1 cellular context compared by ENCODE assay signal in the genomic region with DNA sequence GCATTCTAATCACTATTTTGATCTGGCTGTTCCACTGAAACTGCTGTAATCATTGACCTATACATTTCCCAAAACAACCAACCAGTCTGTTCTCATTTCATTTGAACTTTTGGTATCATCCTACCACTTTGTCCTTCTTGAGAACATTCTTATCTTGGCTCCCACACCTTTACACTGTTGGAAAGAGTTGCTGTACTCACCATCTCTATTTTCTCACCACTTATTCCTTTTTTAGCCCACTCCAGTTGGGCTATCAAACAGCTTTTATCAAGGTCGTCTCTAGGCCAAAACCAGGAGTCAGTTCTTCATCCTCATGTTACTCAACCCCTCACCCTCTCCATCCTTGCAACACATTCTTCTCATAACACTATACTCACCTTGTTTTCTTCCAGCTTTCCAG.
TF ChIP-seq lines count a peak whose summit lies in the region.

No MANE protein-coding gene starts in this region.

TF ChIP-seq in K562, 482 proteins besides CTCF, POLR2A, EP300 and RAD21 (continued from another document and continues in another):
- TF ChIP-seq, protein P1, sequence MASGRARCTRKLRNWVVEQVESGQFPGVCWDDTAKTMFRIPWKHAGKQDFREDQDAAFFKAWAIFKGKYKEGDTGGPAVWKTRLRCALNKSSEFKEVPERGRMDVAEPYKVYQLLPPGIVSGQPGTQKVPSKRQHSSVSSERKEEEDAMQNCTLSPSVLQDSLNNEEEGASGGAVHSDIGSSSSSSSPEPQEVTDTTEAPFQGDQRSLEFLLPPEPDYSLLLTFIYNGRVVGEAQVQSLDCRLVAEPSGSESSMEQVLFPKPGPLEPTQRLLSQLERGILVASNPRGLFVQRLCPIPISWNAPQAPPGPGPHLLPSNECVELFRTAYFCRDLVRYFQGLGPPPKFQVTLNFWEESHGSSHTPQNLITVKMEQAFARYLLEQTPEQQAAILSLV (tag; IDR thresholded peaks at IDR 0.05) = no peak
- TF ChIP-seq ZNF239 (CRISPR knock-in tag; IDR thresholded peaks at IDR 0.05) = no peak
- peak; percentile 75 for TF ChIP-seq SMARCA4 (IDR thresholded peaks at IDR 0.05)
- TF ChIP-seq ZNF23 (CRISPR knock-in tag; IDR thresholded peaks at IDR 0.05) = no peak
- no peak for TF ChIP-seq SMARCB1 (IDR thresholded peaks at IDR 0.05; ENCODE audit: insufficient read length, low read depth)
- no peak for TF ChIP-seq ZNF175 (CRISPR knock-in tag; IDR thresholded peaks at IDR 0.05; ENCODE audit: low read depth)
- TF ChIP-seq NCOA1 (IDR thresholded peaks at IDR 0.05; ENCODE audit: low read depth) = peak; percentile 35; the same call in 1 of the 2 replicates
- TF ChIP-seq, protein P2, sequence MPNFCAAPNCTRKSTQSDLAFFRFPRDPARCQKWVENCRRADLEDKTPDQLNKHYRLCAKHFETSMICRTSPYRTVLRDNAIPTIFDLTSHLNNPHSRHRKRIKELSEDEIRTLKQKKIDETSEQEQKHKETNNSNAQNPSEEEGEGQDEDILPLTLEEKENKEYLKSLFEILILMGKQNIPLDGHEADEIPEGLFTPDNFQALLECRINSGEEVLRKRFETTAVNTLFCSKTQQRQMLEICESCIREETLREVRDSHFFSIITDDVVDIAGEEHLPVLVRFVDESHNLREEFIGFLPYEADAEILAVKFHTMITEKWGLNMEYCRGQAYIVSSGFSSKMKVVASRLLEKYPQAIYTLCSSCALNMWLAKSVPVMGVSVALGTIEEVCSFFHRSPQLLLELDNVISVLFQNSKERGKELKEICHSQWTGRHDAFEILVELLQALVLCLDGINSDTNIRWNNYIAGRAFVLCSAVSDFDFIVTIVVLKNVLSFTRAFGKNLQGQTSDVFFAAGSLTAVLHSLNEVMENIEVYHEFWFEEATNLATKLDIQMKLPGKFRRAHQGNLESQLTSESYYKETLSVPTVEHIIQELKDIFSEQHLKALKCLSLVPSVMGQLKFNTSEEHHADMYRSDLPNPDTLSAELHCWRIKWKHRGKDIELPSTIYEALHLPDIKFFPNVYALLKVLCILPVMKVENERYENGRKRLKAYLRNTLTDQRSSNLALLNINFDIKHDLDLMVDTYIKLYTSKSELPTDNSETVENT (CRISPR knock-in tag; IDR thresholded peaks at IDR 0.05) = no peak
- TF ChIP-seq, protein P3, sequence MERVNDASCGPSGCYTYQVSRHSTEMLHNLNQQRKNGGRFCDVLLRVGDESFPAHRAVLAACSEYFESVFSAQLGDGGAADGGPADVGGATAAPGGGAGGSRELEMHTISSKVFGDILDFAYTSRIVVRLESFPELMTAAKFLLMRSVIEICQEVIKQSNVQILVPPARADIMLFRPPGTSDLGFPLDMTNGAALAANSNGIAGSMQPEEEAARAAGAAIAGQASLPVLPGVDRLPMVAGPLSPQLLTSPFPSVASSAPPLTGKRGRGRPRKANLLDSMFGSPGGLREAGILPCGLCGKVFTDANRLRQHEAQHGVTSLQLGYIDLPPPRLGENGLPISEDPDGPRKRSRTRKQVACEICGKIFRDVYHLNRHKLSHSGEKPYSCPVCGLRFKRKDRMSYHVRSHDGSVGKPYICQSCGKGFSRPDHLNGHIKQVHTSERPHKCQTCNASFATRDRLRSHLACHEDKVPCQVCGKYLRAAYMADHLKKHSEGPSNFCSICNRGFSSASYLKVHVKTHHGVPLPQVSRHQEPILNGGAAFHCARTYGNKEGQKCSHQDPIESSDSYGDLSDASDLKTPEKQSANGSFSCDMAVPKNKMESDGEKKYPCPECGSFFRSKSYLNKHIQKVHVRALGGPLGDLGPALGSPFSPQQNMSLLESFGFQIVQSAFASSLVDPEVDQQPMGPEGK (CRISPR knock-in tag; IDR thresholded peaks at IDR 0.05; ENCODE audit: borderline replicate concordance) = no peak
- TF ChIP-seq, protein P4, sequence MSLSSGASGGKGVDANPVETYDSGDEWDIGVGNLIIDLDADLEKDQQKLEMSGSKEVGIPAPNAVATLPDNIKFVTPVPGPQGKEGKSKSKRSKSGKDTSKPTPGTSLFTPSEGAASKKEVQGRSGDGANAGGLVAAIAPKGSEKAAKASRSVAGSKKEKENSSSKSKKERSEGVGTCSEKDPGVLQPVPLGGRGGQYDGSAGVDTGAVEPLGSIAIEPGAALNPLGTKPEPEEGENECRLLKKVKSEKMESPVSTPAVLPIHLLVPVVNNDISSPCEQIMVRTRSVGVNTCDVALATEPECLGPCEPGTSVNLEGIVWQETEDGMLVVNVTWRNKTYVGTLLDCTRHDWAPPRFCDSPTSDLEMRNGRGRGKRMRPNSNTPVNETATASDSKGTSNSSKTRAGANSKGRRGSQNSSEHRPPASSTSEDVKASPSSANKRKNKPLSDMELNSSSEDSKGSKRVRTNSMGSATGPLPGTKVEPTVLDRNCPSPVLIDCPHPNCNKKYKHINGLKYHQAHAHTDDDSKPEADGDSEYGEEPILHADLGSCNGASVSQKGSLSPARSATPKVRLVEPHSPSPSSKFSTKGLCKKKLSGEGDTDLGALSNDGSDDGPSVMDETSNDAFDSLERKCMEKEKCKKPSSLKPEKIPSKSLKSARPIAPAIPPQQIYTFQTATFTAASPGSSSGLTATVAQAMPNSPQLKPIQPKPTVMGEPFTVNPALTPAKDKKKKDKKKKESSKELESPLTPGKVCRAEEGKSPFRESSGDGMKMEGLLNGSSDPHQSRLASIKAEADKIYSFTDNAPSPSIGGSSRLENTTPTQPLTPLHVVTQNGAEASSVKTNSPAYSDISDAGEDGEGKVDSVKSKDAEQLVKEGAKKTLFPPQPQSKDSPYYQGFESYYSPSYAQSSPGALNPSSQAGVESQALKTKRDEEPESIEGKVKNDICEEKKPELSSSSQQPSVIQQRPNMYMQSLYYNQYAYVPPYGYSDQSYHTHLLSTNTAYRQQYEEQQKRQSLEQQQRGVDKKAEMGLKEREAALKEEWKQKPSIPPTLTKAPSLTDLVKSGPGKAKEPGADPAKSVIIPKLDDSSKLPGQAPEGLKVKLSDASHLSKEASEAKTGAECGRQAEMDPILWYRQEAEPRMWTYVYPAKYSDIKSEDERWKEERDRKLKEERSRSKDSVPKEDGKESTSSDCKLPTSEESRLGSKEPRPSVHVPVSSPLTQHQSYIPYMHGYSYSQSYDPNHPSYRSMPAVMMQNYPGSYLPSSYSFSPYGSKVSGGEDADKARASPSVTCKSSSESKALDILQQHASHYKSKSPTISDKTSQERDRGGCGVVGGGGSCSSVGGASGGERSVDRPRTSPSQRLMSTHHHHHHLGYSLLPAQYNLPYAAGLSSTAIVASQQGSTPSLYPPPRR (CRISPR knock-in tag; IDR thresholded peaks at IDR 0.05; ENCODE audit: borderline replicate concordance) = no peak
- TF ChIP-seq SAFB2 (IDR thresholded peaks at IDR 0.05; ENCODE audit: borderline replicate concordance, low read depth, low read length, severe bottlenecking) = no peak
- 0 out of 3 replicates have a peak, but pooled peaks of 1 of the 2 experiments have one; percentile 35 for TF ChIP-seq CBX3 (IDR thresholded peaks at IDR 0.05; ENCODE audit: borderline replicate concordance in 1 of 2, low read length in 2 of 2)
- TF ChIP-seq, protein P5, sequence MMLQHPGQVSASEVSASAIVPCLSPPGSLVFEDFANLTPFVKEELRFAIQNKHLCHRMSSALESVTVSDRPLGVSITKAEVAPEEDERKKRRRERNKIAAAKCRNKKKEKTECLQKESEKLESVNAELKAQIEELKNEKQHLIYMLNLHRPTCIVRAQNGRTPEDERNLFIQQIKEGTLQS (IDR thresholded peaks at IDR 0.05) = no peak
- TF ChIP-seq, protein P5 (CRISPR knock-in tag; conservative IDR thresholded peaks at IDR 0.05) = no peak
- no peak for TF ChIP-seq SP1 (CRISPR knock-in tag; IDR thresholded peaks at IDR 0.05)
- TF ChIP-seq NR2C2 (CRISPR knock-in tag; IDR thresholded peaks at IDR 0.05) = no peak
- no peak for TF ChIP-seq NR2C2 (tag; IDR thresholded peaks at IDR 0.05)
- TF ChIP-seq, protein P6, sequence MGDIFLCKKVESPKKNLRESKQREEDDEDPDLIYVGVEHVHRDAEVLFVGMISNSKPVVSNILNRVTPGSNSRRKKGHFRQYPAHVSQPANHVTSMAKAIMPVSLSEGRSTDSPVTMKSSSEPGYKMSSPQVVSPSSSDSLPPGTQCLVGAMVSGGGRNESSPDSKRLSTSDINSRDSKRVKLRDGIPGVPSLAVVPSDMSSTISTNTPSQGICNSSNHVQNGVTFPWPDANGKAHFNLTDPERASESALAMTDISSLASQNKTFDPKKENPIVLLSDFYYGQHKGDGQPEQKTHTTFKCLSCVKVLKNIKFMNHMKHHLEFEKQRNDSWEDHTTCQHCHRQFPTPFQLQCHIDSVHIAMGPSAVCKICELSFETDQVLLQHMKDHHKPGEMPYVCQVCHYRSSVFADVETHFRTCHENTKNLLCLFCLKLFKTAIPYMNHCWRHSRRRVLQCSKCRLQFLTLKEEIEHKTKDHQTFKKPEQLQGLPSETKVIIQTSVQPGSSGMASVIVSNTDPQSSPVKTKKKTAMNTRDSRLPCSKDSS (IDR thresholded peaks at IDR 0.05; ENCODE audit: low read depth, partially characterized antibody) = no peak
- TF ChIP-seq GABPB2 (CRISPR knock-in tag; conservative IDR thresholded peaks at IDR 0.05) = no peak
- no peak for TF ChIP-seq PHTF2 (CRISPR knock-in tag; IDR thresholded peaks at IDR 0.05)
- TF ChIP-seq NFIX (CRISPR knock-in tag; IDR thresholded peaks at IDR 0.05; ENCODE audit: low read depth) = no peak
- no peak for TF ChIP-seq NFE2 (IDR thresholded peaks at IDR 0.05; ENCODE audit: low read depth)
- TF ChIP-seq, protein P7, sequence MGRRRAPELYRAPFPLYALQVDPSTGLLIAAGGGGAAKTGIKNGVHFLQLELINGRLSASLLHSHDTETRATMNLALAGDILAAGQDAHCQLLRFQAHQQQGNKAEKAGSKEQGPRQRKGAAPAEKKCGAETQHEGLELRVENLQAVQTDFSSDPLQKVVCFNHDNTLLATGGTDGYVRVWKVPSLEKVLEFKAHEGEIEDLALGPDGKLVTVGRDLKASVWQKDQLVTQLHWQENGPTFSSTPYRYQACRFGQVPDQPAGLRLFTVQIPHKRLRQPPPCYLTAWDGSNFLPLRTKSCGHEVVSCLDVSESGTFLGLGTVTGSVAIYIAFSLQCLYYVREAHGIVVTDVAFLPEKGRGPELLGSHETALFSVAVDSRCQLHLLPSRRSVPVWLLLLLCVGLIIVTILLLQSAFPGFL (CRISPR knock-in tag; IDR thresholded peaks at IDR 0.05) = no peak
- TF ChIP-seq HNRNPL (IDR thresholded peaks at IDR 0.05; ENCODE audit: low read depth, low read length) = no peak
- no peak for TF ChIP-seq JUNB (CRISPR knock-in tag; conservative IDR thresholded peaks at IDR 0.05)
- TF ChIP-seq ZSCAN29 (IDR thresholded peaks at IDR 0.05) = no peak
- no peak for TF ChIP-seq KLF1 (tag; IDR thresholded peaks at IDR 0.05)
- TF ChIP-seq RBM39 (optimal IDR thresholded peaks at IDR 0.05; ENCODE audit: low read depth, low read length) = no peak
- TF ChIP-seq CHD4 (IDR thresholded peaks at IDR 0.05; ENCODE audit: insufficient read depth, insufficient replicate concordance, low read depth, low read length, poor library complexity, severe bottlenecking) = no peak
- TF ChIP-seq PML (IDR thresholded peaks at IDR 0.05; ENCODE audit: low read length) = no peak
- TF ChIP-seq, protein P8, sequence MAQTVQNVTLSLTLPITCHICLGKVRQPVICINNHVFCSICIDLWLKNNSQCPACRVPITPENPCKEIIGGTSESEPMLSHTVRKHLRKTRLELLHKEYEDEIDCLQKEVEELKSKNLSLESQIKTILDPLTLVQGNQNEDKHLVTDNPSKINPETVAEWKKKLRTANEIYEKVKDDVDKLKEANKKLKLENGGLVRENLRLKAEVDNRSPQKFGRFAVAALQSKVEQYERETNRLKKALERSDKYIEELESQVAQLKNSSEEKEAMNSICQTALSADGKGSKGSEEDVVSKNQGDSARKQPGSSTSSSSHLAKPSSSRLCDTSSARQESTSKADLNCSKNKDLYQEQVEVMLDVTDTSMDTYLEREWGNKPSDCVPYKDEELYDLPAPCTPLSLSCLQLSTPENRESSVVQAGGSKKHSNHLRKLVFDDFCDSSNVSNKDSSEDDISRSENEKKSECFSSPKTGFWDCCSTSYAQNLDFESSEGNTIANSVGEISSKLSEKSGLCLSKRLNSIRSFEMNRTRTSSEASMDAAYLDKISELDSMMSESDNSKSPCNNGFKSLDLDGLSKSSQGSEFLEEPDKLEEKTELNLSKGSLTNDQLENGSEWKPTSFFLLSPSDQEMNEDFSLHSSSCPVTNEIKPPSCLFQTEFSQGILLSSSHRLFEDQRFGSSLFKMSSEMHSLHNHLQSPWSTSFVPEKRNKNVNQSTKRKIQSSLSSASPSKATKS (CRISPR knock-in tag; IDR thresholded peaks at IDR 0.05) = no peak
- TF ChIP-seq, protein P9, sequence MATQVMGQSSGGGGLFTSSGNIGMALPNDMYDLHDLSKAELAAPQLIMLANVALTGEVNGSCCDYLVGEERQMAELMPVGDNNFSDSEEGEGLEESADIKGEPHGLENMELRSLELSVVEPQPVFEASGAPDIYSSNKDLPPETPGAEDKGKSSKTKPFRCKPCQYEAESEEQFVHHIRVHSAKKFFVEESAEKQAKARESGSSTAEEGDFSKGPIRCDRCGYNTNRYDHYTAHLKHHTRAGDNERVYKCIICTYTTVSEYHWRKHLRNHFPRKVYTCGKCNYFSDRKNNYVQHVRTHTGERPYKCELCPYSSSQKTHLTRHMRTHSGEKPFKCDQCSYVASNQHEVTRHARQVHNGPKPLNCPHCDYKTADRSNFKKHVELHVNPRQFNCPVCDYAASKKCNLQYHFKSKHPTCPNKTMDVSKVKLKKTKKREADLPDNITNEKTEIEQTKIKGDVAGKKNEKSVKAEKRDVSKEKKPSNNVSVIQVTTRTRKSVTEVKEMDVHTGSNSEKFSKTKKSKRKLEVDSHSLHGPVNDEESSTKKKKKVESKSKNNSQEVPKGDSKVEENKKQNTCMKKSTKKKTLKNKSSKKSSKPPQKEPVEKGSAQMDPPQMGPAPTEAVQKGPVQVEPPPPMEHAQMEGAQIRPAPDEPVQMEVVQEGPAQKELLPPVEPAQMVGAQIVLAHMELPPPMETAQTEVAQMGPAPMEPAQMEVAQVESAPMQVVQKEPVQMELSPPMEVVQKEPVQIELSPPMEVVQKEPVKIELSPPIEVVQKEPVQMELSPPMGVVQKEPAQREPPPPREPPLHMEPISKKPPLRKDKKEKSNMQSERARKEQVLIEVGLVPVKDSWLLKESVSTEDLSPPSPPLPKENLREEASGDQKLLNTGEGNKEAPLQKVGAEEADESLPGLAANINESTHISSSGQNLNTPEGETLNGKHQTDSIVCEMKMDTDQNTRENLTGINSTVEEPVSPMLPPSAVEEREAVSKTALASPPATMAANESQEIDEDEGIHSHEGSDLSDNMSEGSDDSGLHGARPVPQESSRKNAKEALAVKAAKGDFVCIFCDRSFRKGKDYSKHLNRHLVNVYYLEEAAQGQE (CRISPR knock-in tag; IDR thresholded peaks at IDR 0.05; ENCODE audit: low read depth) = no peak
